ENCODE assay signal across 8 cellular contexts in the genomic region with DNA sequence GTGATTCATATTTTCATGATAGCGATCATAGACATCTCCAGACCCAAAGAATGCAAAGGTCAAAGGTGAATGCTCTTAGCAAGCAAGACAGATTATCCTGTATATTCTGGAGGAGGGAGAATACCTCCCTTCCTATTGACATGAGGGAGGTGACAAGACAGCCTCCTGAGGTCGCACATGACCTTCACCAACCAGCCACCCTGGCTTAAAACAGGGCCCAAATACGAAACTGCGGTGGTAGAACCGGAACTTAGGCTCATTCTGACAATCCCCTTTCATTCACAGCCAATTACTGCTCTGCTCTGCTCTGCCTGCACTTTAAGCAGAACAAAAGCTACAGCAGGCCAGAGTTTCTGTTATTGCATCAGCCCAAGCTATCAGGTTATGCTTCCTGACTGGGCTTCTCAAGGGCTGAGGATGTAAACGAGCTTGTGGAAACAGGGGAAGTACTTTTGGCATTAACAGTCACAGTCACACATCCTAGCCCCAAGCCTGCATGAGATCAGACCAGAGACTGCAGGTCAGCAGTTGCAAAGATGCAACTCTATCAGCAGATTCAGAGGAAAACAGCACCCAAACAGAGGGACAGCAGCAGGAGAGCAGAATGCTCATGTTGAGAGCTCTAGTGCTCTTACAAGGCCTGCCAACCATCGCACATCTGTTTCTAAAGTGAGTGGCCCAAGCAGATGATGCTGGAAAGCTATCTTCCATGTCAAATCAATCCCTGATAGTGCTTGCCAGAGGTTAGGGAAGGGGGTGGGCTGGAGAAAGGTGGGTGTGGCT. TPM values are rescaled to one million over a fixed set of nuclear protein-coding genes. Genes with fewer than 3 reads are reported as not detected.
A peak's percentile ranks its signal among the peaks of the same experiment; 100 is the strongest.
DNase-seq lines count a peak whose midpoint lies in the region; ATAC-seq, FAIRE-seq and TF ChIP-seq lines count a peak whose summit lies in the region.

No MANE protein-coding gene starts in this region.

- H3K27me3 ChIP-seq in AG04450 (ENCODE audit: control insufficient read depth, insufficient read depth, low read length): no peaks in the 10 kb centered on the region

- H3K36me3 Mint-ChIP-seq in activated CD8-positive, alpha-beta T cell treated with anti-CD3 and anti-CD28 coated beads, Interleukin-2, amount 10 ng/mL, durations not matched to agents 7 days and 5 days (ENCODE audit: low read depth): peaks cover 23% of the 10 kb centered on the region

- H3K27ac ChIP-seq in AG04450 (ENCODE audit: low read depth, low read length): peak overlapping the region; percentile 87

- ATAC-seq in GM19023 (IDR thresholded peaks at IDR 0.05; ENCODE audit: unreplicated experiment): peak; percentile 58
- peak; percentile 76 for ATAC-seq in activated CD8-positive, alpha-beta T cell treated with anti-CD3 and anti-CD28 coated beads, Interleukin-2, amount 10 ng/mL, durations not matched to agents 7 days and 5 days
- no peak for ATAC-seq in HG03460 (IDR thresholded peaks at IDR 0.05; ENCODE audit: unreplicated experiment)

- peak; percentile 27 for DNase-seq in AG04450 (ENCODE audit: low read depth, low spot score)
- DNase-seq in KBM-7: peak; percentile 97
- DNase-seq in activated CD8-positive, alpha-beta T cell treated with anti-CD3 and anti-CD28 coated beads, Interleukin-2, amount 10 ng/mL, durations not matched to agents 7 days and 5 days: peak; percentile 43
- DNase-seq in lung microvascular endothelial cell (ENCODE audit: low read depth in 2 of 2): peak; percentile 5 to 39
- DNase-seq in NCI-H69 (lab: John Stamatoyannopoulos, UW): no peak
- DNase-seq in RCC 7860 (ENCODE audit: low spot score): no peak

- no peak for TF ChIP-seq CTCF in AG04450 (IDR thresholded peaks at IDR 0.05; ENCODE audit: low read depth, low read length)

- H3K4me1 Mint-ChIP-seq in activated CD8-positive, alpha-beta T cell treated with anti-CD3 and anti-CD28 coated beads, Interleukin-2, amount 10 ng/mL, durations not matched to agents 7 days and 5 days (ENCODE audit: low read depth): peaks cover 31% of the 10 kb centered on the region

- POLR2A ChIA-PET in AG04450 (lab: Yijun Ruan, JAX): no interaction called here
- POLR2A ChIA-PET in activated CD8-positive, alpha-beta T cell treated with anti-CD3 and anti-CD28 coated beads, Interleukin-2, amount 10 ng/mL, durations not matched to agents 7 days and 5 days (lab: Charles Lee): no interaction called here

- no peaks in the 10 kb centered on the region for H3K9me3 ChIP-seq in AG04450 (ENCODE audit: control insufficient read depth, insufficient read depth, low read length)

- H3K4me3 Mint-ChIP-seq in activated CD8-positive, alpha-beta T cell treated with anti-CD3 and anti-CD28 coated beads, Interleukin-2, amount 10 ng/mL, durations not matched to agents 7 days and 5 days: no peak overlapping the region

- no peaks in the 10 kb centered on the region for H3K27me3 Mint-ChIP-seq in activated CD8-positive, alpha-beta T cell treated with anti-CD3 and anti-CD28 coated beads, Interleukin-2, amount 10 ng/mL, durations not matched to agents 7 days and 5 days (ENCODE audit: low read depth)

- peak overlapping the region; percentile 87 for H3K27ac Mint-ChIP-seq in activated CD8-positive, alpha-beta T cell treated with anti-CD3 and anti-CD28 coated beads, Interleukin-2, amount 10 ng/mL, durations not matched to agents 7 days and 5 days

- in situ Hi-C loops in KBM-7 (cut with MboI; ENCODE audit: low pct_unique_long_range_greater_than_20kb, low sequenced_read_pairs): no loop called here

- H3K4me3 ChIP-seq in AG04450 (ENCODE audit: low read depth, low read length): no peak overlapping the region

- CTCF ChIA-PET in AG04450 (lab: Charles Lee): interaction anchor here (1.0 kb wide), 1 partner anchor 19 kb away, joined by 7 read pairs; no protein-coding TSS in a partner anchor
- CTCF ChIA-PET in activated CD8-positive, alpha-beta T cell treated with anti-CD3 and anti-CD28 coated beads, Interleukin-2, amount 10 ng/mL, durations not matched to agents 7 days and 5 days (lab: Charles Lee): interaction anchor here (1.2 kb wide), 2 partner anchors 9 to 27 kb away, joined by 3 to 4 read pairs; no protein-coding TSS in a partner anchor

- no peak for FAIRE-seq in RCC 7860 (lab: Jason Lieb, UNC)

- H3K9me3 Mint-ChIP-seq in activated CD8-positive, alpha-beta T cell treated with anti-CD3 and anti-CD28 coated beads, Interleukin-2, amount 10 ng/mL, durations not matched to agents 7 days and 5 days (ENCODE audit: insufficient read depth): no peaks in the 10 kb centered on the region

RNA-seq across cellular contexts. Expression of a gene that starts 51.2 kb away (rescaled TPM):
- 0.35 and 0.38 TPM in 2 replicates for polyA plus RNA-seq in AG04450 (2011; rRNA removed)
- polyA minus RNA-seq in AG04450 (2011; rRNA and poly(A)+ RNA removed): 0.37 and 0.74 TPM in 2 replicates
- total RNA-seq in activated CD8-positive, alpha-beta T cell treated with anti-CD3 and anti-CD28 coated beads, Interleukin-2, amount 10 ng/mL, durations not matched to agents 7 days and 5 days: under 1 TPM; 0.31 to 0.37 TPM
- under 0.01 TPM in 2 replicates for total RNA-seq in lung microvascular endothelial cell

Comparison
In these comparisons a context has a peak if more than half of its experiments do, and no peak if none do; other contexts are left out.
1. DNase-seq: peak in AG04450 (single experiment), KBM-7 (single experiment), activated CD8-positive, alpha-beta T cell treated with anti-CD3 and anti-CD28 coated beads, Interleukin-2, amount 10 ng/mL, durations not matched to agents 7 days and 5 days (single experiment) and lung microvascular endothelial cell (2 of 2); none in NCI-H69 (single experiment) and RCC 7860 (single experiment).